Comparison of ENCODE assay signal across 8 cellular contexts in the genomic region with DNA sequence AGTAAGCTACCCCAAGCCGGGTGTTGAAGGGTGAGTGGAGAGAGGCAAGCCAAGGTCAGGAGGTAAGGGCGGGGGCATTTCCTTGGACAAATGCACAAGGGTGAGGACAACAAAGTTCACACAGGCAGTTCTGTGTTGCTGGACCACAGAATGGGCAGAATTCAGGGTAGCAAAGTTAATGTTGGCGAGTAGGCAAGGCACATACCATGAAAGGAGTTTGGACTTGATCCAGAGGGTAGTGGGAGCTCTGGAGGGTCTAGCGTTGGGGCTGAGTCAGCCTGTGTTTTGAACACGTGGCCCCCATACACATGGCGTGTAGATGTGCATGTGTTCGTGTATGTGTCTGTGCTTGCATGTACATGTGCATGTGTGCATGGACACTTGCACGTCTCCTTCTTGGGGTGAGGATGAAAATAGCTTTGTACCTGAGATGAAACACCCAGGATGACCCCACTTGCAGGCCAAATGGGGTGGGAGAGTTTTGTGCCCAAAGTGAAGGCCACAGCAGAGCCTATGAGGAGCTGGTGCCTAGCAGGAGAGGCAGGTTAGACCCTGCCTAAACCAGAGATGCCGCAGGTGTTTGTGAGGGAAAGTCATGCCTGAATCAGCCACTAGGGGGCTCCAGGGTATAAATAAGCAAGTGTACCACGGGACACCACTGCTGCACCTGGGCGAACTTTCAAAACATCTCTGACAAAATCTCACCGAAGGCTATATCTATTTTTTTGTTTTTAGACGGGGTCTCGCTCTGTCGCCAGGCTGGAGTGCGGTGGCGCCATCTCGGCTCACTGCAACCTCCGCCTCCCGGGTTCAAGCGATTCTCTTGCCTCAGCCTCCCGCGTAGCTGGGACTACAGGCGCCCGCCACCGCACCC. TPM values are rescaled to one million over a fixed set of nuclear protein-coding genes. Genes with fewer than 3 reads are reported as not detected.
A peak's percentile ranks its signal among the peaks of the same experiment; 100 is the strongest.
DNase-seq lines count a peak whose midpoint lies in the region; ATAC-seq and TF ChIP-seq lines count a peak whose summit lies in the region.

No MANE protein-coding gene starts in this region.

- no peaks in the 10 kb centered on the region for H3K27me3 Mint-ChIP-seq in activated CD8-positive, alpha-beta T cell treated with anti-CD3 and anti-CD28 coated beads for 36 hours

- H3K4me1 Mint-ChIP-seq in activated CD8-positive, alpha-beta T cell treated with anti-CD3 and anti-CD28 coated beads for 36 hours (ENCODE audit: low read depth), result peaks cover 11% of the 10 kb centered on the region

- DNase-seq in GDM1 (lab: John Stamatoyannopoulos, UW) (peak; percentile 38), NCI-H82 (lab: John Stamatoyannopoulos, UW) (peak; percentile 90), ecto neural progenitor cell (ENCODE audit: low spot score) (peak; percentile 75), mesenteric fat pad (ENCODE audit: low spot score) (peak; percentile 71)
- DNase-seq in activated CD8-positive, alpha-beta T cell treated with anti-CD3 and anti-CD28 coated beads for 36 hours, result peak; percentile 97
- peak; percentile 58 to 84 for DNase-seq in stimulated activated CD8-positive, alpha-beta memory T cell treated with anti-CD3 and anti-CD28 coated beads, Interleukin-4, amount 100 ng/mL, for 4 hours (ENCODE audit: low read depth in 2 of 2, low spot score in 1 of 2)

- ATAC-seq in HG03378 (IDR thresholded peaks at IDR 0.05; ENCODE audit: unreplicated experiment) (peak; percentile 54), GM21515 (IDR thresholded peaks at IDR 0.05; ENCODE audit: unreplicated experiment) (no peak)
- peak; percentile 90 for ATAC-seq in activated CD8-positive, alpha-beta T cell treated with anti-CD3 and anti-CD28 coated beads for 36 hours

- no peak overlapping the region for H3K27ac Mint-ChIP-seq in activated CD8-positive, alpha-beta T cell treated with anti-CD3 and anti-CD28 coated beads for 36 hours

- CTCF ChIA-PET in activated CD8-positive, alpha-beta T cell treated with anti-CD3 and anti-CD28 coated beads for 36 hours (lab: Charles Lee), result interaction anchor here (0.6 to 4.8 kb wide), 24 partner anchors 10 to 197 kb away, joined by 3 to 37 read pairs (median 4); a partner anchor contains a TSS

- no peaks in the 10 kb centered on the region for H3K9me3 Mint-ChIP-seq in activated CD8-positive, alpha-beta T cell treated with anti-CD3 and anti-CD28 coated beads for 36 hours

- POLR2A ChIA-PET in activated CD8-positive, alpha-beta T cell treated with anti-CD3 and anti-CD28 coated beads for 36 hours (lab: Charles Lee), result interaction anchor here (0.7 to 2.3 kb wide), 6 partner anchors 69 to 193 kb away, joined by 3 to 10 read pairs (median 4); a partner anchor contains a TSS

- intact Hi-C loops in activated CD8-positive, alpha-beta T cell treated with anti-CD3 and anti-CD28 coated beads for 36 hours (cut with micrococcal nuclease), result no loop called here

- peak; percentile 83 for TF ChIP-seq CTCF in activated CD8-positive, alpha-beta T cell treated with anti-CD3 and anti-CD28 coated beads for 36 hours (IDR thresholded peaks at IDR 0.05)

- H3K36me3 Mint-ChIP-seq in activated CD8-positive, alpha-beta T cell treated with anti-CD3 and anti-CD28 coated beads for 36 hours (ENCODE audit: low read depth), result no peaks in the 10 kb centered on the region

- H3K4me3 Mint-ChIP-seq in activated CD8-positive, alpha-beta T cell treated with anti-CD3 and anti-CD28 coated beads for 36 hours, result no peak overlapping the region

RNA-seq across cellular contexts. Expression of a gene that starts 21.8 kb away (rescaled TPM):
- 1 to 10 TPM; 7.2 to 10.0 TPM for total RNA-seq in activated CD8-positive, alpha-beta T cell treated with anti-CD3 and anti-CD28 coated beads for 36 hours
- 87.4 TPM for total RNA-seq in mesenteric fat pad

Comparison
In these comparisons a context has a peak if more than half of its experiments do, and no peak if none do; other contexts are left out.
1. DNase-seq: peak in every context shown above with its lines; median percentile 97 in activated CD8-positive, alpha-beta T cell treated with anti-CD3 and anti-CD28 coated beads for 36 hours; 90 in NCI-H82; 75 in ecto neural progenitor cell; 71 in mesenteric fat pad; 71 in stimulated activated CD8-positive, alpha-beta memory T cell treated with anti-CD3 and anti-CD28 coated beads, Interleukin-4, amount 100 ng/mL, for 4 hours; 38 in GDM1.